ENCODE assay signal across 15 cellular contexts in the genomic region with DNA sequence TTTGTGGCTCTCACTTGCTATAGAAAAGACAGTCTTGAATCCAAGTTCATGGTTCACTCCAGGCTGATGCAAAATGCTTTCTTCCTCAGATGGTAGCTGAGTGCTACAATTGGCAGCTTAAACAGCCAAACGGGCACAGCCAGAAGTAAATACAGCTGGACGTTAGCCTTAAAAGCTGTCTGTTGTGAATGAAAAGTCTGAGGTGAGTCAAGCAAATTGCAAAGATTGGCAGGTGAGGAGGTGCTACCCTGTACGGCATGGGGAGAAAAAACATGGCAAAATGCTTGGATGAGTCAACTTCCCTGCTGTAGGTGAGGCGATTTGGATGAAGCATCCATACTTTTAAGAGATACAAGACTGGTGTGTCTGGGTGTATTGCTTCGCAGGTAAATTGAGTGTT.
"Had no signal": no experiment of that assay in that cellular context is flagged by ENCODE, and none has a peak within 500 bp of the region (broad histone marks: within the 10 kb centered on the region; RNA-seq: fewer than 3 reads in every experiment).

No MANE protein-coding gene starts in this region.

- ATAC-seq: gastrocnemius medialis, heart right ventricle, pancreas, right cardiac atrium had no signal

- DNase-seq: effector CD4-positive, alpha-beta T cell; endodermal cell; gastrocnemius medialis; heart right ventricle; hypothalamus; kidney glomerular epithelial cell; mesendoderm; naive B cell; occipital lobe; pancreas; right cardiac atrium; small intestine; stimulated activated CD4-positive, alpha-beta T cell treated with anti-CD3 and anti-CD28 coated beads, Interleukin-2, amount 100 ng/mL, for 48 hours; stimulated activated naive CD4-positive, alpha-beta T cell treated with Interleukin-2 at 50 U/mL for 16 hours; trophoblast cell had no signal
